In the genomic region with DNA sequence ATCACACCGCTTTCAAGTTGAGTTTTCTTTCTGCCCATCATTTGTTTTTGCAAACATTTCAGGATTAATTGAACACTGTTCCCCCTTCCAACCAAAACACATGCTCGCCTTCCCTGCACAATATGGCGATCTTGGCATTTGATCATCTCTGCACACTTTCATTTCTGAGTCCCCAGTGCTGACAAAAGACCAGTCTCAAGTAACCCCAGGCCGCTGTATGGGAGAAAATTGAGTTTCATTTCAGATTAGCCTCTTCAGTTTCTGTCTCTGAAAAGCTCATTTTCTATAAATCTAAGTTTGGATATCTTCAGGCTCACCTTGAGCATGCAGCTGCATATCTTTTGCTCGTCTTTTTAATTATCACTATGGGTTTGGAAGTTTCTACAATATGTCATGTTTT, we compare ENCODE assay signal across 28 cellular contexts.
"Had no signal": no experiment of that assay in that cellular context is flagged by ENCODE, and none has a peak within 500 bp of the region (broad histone marks: within the 10 kb centered on the region; RNA-seq: fewer than 3 reads in every experiment).

No MANE protein-coding gene starts in this region.

- H3K79me2 ChIP-seq: hepatocyte, parathyroid adenoma had no signal

- H3K4me3 Mint-ChIP-seq: mesothelial cell of epicardium; naive B cell; natural killer cell treated with Interleukin-12 subunit alpha and Interleukin-12 subunit beta and Interleukin-15 and Interleukin-18, amount 100 ng/mL, for 72 hours; neural crest cell; stimulated activated naive B cell treated with anti-CD40 and anti-IgM and Interleukin-4, amounts not matched to agents 10 μg/mL and 1 μg/mL and 100 μg/mL, for 72 hours; stimulated activated naive CD8-positive, alpha-beta T cell treated with anti-CD3 and anti-CD28 coated beads, Interleukin-15, amount 100 ng/mL, for 72 hours had no signal

- H2AFZ ChIP-seq: hepatocyte, parathyroid adenoma had no signal

- H3K4me1 Mint-ChIP-seq: naive B cell; neural crest cell; stimulated activated naive B cell treated with anti-CD40 and anti-IgM and Interleukin-4, amounts not matched to agents 10 μg/mL and 1 μg/mL and 100 μg/mL, for 72 hours; stimulated activated naive CD8-positive, alpha-beta T cell treated with anti-CD3 and anti-CD28 coated beads, Interleukin-15, amount 100 ng/mL, for 72 hours had no signal

- H3K27ac ChIP-seq: dorsolateral prefrontal cortex, gastrocnemius medialis, hepatocyte, neutrophil, parathyroid adenoma, right lobe of liver, suprapubic skin, transverse colon, upper lobe of right lung, uterus had no signal

- DNase-seq: cortex of kidney; dorsolateral prefrontal cortex; effector CD4-positive, alpha-beta T cell; foreskin fibroblast; gastrocnemius medialis; heart left ventricle; kidney; mesenchymal stem cell; mucosa of descending colon; naive B cell; right lobe of liver; small intestine; stimulated activated CD4-positive, alpha-beta T cell treated with anti-CD3 and anti-CD28 coated beads, Interleukin-15, amount 100 ng/mL, for 24 hours; stimulated activated CD4-positive, alpha-beta T cell treated with anti-CD3 and anti-CD28 coated beads, Interleukin-2, amount 100 ng/mL, for 48 hours; stimulated activated naive B cell treated with anti-CD40 and anti-IgM and Interleukin-4, amounts not matched to agents 10 μg/mL and 1 μg/mL and 100 μg/mL, for 72 hours; stimulated activated naive CD8-positive, alpha-beta T cell treated with anti-CD3 and anti-CD28 coated beads, Interleukin-15, amount 100 ng/mL, for 72 hours; transverse colon; upper lobe of right lung; uterus had no signal

- H3K4me3 ChIP-seq: dorsolateral prefrontal cortex, gastrocnemius medialis, heart left ventricle, hepatocyte, mucosa of descending colon, right lobe of liver, suprapubic skin, transverse colon, upper lobe of right lung, uterus had no signal

- H3K27me3 ChIP-seq: gastrocnemius medialis, heart left ventricle, hepatocyte, neutrophil, right lobe of liver, suprapubic skin, transverse colon, upper lobe of right lung, uterus had no signal

- H3K36me3 Mint-ChIP-seq: natural killer cell treated with Interleukin-12 subunit alpha and Interleukin-12 subunit beta and Interleukin-15 and Interleukin-18, amount 100 ng/mL, for 72 hours had no signal

- H3K27ac Mint-ChIP-seq: mesothelial cell of epicardium; naive B cell; natural killer cell treated with Interleukin-12 subunit alpha and Interleukin-12 subunit beta and Interleukin-15 and Interleukin-18, amount 100 ng/mL, for 72 hours; progenitor cell of endocrine pancreas; stimulated activated naive B cell treated with anti-CD40 and anti-IgM and Interleukin-4, amounts not matched to agents 10 μg/mL and 1 μg/mL and 100 μg/mL, for 72 hours; stimulated activated naive CD8-positive, alpha-beta T cell treated with anti-CD3 and anti-CD28 coated beads, Interleukin-15, amount 100 ng/mL, for 72 hours had no signal

- H3K9ac ChIP-seq: parathyroid adenoma had no signal

- H3K4me2 ChIP-seq: hepatocyte had no signal

- H3K9me3 ChIP-seq: gastrocnemius medialis, mucosa of descending colon, neutrophil, suprapubic skin, transverse colon, upper lobe of right lung, uterus had no signal

- H3K4me1 ChIP-seq: gastrocnemius medialis, parathyroid adenoma, right lobe of liver, suprapubic skin, transverse colon, upper lobe of right lung, uterus had no signal

- ATAC-seq: gastrocnemius medialis; left lobe of liver; mucosa of descending colon; natural killer cell treated with Interleukin-12 subunit alpha and Interleukin-12 subunit beta and Interleukin-15 and Interleukin-18, amount 100 ng/mL, for 72 hours; right lobe of liver; stimulated activated naive B cell treated with anti-CD40 and anti-IgM and Interleukin-4, amounts not matched to agents 10 μg/mL and 1 μg/mL and 100 μg/mL, for 72 hours; stimulated activated naive CD8-positive, alpha-beta T cell treated with anti-CD3 and anti-CD28 coated beads, Interleukin-15, amount 100 ng/mL, for 72 hours; upper lobe of right lung had no signal

- H3K36me3 ChIP-seq: gastrocnemius medialis, neutrophil, right lobe of liver, suprapubic skin, transverse colon, upper lobe of right lung, uterus had no signal
